ENCODE assay signal across 18 cellular contexts in the genomic region with DNA sequence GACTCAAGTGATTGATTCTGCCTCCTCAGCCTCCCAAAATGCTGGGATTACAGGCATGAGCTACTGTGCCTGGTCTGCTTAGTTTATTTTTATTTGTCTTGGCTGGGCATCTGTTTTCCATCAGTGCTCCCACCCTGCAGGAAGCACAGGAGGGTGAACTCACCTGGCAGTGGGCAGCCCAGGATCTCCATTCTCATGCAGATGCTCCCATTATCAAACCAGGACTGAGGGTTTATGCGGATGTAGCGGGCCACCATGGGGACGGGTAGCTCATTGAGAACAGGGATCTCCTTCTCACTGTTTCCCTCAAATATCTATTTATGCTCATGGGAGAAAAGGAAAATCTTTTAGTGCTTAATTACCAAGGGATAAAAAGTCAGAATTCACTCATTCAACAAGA.
"Had no signal": no experiment of that assay in that cellular context is flagged by ENCODE, and none has a peak within 500 bp of the region (broad histone marks: within the 10 kb centered on the region; RNA-seq: fewer than 3 reads in every experiment).

No MANE protein-coding gene starts in this region.

- H3K9me3 ChIP-seq: gastrocnemius medialis, heart right ventricle, left ventricle myocardium inferior, lower lobe of right lung, sigmoid colon, stomach had no signal

- H3K4me1 Mint-ChIP-seq: memory B cell, nephron progenitor cell had no signal

- DNase-seq: cerebellar nuclear complex; effector CD8-positive, alpha-beta T cell; gastrocnemius medialis; heart right ventricle; left ventricle myocardium inferior; lower lobe of right lung; naive thymus-derived CD4-positive, alpha-beta T cell; nephron progenitor cell; posterior cingulate gyrus; sigmoid colon; stimulated activated CD4-positive, alpha-beta T cell treated with anti-CD3 and anti-CD28 coated beads, Interleukin-2, amount 100 ng/mL, for 24 hours; stimulated activated CD4-positive, alpha-beta T cell treated with anti-CD3 and anti-CD28 coated beads, Interleukin-4, amount 100 ng/mL, for 4 hours; stimulated activated naive B cell treated with anti-CD40 and anti-IgM and Interleukin-4, amounts not matched to agents 10 μg/mL and 1 μg/mL and 100 μg/mL, for 72 hours; stomach; trophoblast cell had no signal

- H3K27me3 ChIP-seq: gastrocnemius medialis, heart right ventricle, sigmoid colon had no signal

- H3K27ac ChIP-seq: gastrocnemius medialis, heart right ventricle, left ventricle myocardium inferior, lower lobe of right lung, skin epidermis, stomach had no signal

- H3K4me1 ChIP-seq: gastrocnemius medialis, lower lobe of right lung had no signal

- H3K27ac Mint-ChIP-seq: memory B cell; naive thymus-derived CD4-positive, alpha-beta T cell; nephron progenitor cell; stimulated activated naive B cell treated with anti-CD40 and anti-IgM and Interleukin-4, amounts not matched to agents 10 μg/mL and 1 μg/mL and 100 μg/mL, for 72 hours had no signal

- H3K4me3 ChIP-seq: gastrocnemius medialis, heart right ventricle, left ventricle myocardium inferior, lower lobe of right lung, sigmoid colon, skin epidermis, stomach had no signal

- H3K9me3 Mint-ChIP-seq: nephron progenitor cell had no signal

- ATAC-seq: esophagus mucosa; gastrocnemius medialis; heart right ventricle; lower lobe of right lung; naive thymus-derived CD4-positive, alpha-beta T cell; stimulated activated naive B cell treated with anti-CD40 and anti-IgM and Interleukin-4, amounts not matched to agents 10 μg/mL and 1 μg/mL and 100 μg/mL, for 72 hours had no signal

- H3K36me3 ChIP-seq: gastrocnemius medialis, heart right ventricle, left ventricle myocardium inferior, lower lobe of right lung had no signal

- H3K4me3 Mint-ChIP-seq: memory B cell; naive thymus-derived CD4-positive, alpha-beta T cell; nephron progenitor cell; stimulated activated naive B cell treated with anti-CD40 and anti-IgM and Interleukin-4, amounts not matched to agents 10 μg/mL and 1 μg/mL and 100 μg/mL, for 72 hours had no signal

- H3K36me3 Mint-ChIP-seq: memory B cell; naive thymus-derived CD4-positive, alpha-beta T cell; stimulated activated naive B cell treated with anti-CD40 and anti-IgM and Interleukin-4, amounts not matched to agents 10 μg/mL and 1 μg/mL and 100 μg/mL, for 72 hours had no signal
